27 cellular contexts compared by ENCODE assay signal in the genomic region with DNA sequence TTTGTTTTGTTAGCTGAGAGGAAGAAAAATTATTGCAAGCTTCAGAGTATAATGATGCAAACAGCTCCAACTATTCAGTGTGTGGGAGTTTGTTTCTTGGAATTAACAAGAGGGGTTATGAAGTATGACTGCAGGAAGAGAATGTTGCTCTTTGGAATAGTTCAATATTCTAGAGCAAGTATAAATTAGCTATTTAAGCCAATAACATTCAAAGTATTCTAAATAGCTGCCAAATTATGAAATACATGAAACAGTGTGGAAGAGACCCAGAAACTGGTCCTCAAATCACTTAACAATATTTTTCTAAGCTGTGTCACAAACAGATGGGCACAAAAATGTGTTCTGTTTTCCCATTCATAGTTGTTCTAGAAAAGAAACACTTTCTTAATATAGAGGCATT. TPM values are rescaled to one million over a fixed set of nuclear protein-coding genes. Genes with fewer than 3 reads are reported as not detected.
A peak's percentile ranks its signal among the peaks of the same experiment; 100 is the strongest.
DNase-seq lines count a peak whose midpoint lies in the region; ATAC-seq, FAIRE-seq and TF ChIP-seq lines count a peak whose summit lies in the region.
"Had no signal": no experiment of that assay in that cellular context is flagged by ENCODE, and none has a peak within 500 bp of the region (broad histone marks: within the 10 kb centered on the region; RNA-seq: fewer than 3 reads in every experiment).

No MANE protein-coding gene starts in this region.

- H3K4me3 ChIP-seq in heart left ventricle (no peak overlapping the region), pancreas (no peak overlapping the region)
- H3K4me3 ChIP-seq: A549, BLaER1, GM12878, GM23338, SJSA1 had no signal

- H3K4me1 Mint-ChIP-seq in nephron = peaks cover 25% of the 10 kb centered on the region
- H3K4me1 Mint-ChIP-seq in activated T-cell treated with anti-CD3 and anti-CD28 coated beads, Interleukin-2, amount 50 U/mL, for 72 hours (ENCODE audit: low read depth) = no peaks in the 10 kb centered on the region
- H3K4me1 Mint-ChIP-seq: GM23338 had no signal

- ATAC-seq in heart left ventricle (peak; percentile 36 to 75 (median 68)), GM21619 (IDR thresholded peaks at IDR 0.05; ENCODE audit: unreplicated experiment) (no peak), HG03354 (IDR thresholded peaks at IDR 0.05; ENCODE audit: poor library complexity, severe bottlenecking, unreplicated experiment) (no peak), pancreas (no peak)
- ATAC-seq in activated T-cell treated with anti-CD3 and anti-CD28 coated beads, Interleukin-2, amount 50 U/mL, for 72 hours (replicated peaks in 1 of 2) = no peak
- ATAC-seq: A549, GM12878, GM23338, Panc1 had no signal

- peak; percentile 17 for DNase-seq in Ammon's horn (ENCODE audit: low spot score)
- DNase-seq in OCI-M1 (lab: John Stamatoyannopoulos, UW) = peak; percentile 22
- DNase-seq in heart left ventricle = no peak
- DNase-seq in activated T-cell treated with anti-CD3 and anti-CD28 coated beads, Interleukin-2, amount 50 U/mL, for 72 hours = no peak
- no peak for DNase-seq in pancreas
- DNase-seq: CD4-positive, alpha-beta T cell; COR-L47; DMS79; HCEC 1CT; IMR-90; NCI-H1092 treated with DMSO at 0.1 percent for 48 hours; NCI-H1436 treated with DMSO at 0.1 percent for 48 hours; NCI-H2029 treated with DMSO at 0.1 percent for 48 hours; NCI-H226; NCI-H510A treated with DMSO at 0.1 percent for 48 hours; NCI-H748 treated with DMSO at 0.1 percent for 48 hours; NK-92 treated with Interleukin-12 subunit alpha and Interleukin-12 subunit beta, amount 100 ng/mL, for 24 hours had no signal

- no peak for TF ChIP-seq CTCF in heart left ventricle (IDR thresholded peaks at IDR 0.05)
- TF ChIP-seq CTCF in nephron (IDR thresholded peaks at IDR 0.05; ENCODE audit: unreplicated experiment in 3 of 3) = no peak
- TF ChIP-seq CTCF in pancreas (IDR thresholded peaks at IDR 0.05) = no peak

- no peak for TF ChIP-seq POLR2A in heart left ventricle (IDR thresholded peaks at IDR 0.05)

- H3K36me3 Mint-ChIP-seq in nephron (ENCODE audit: low read depth) = no peaks in the 10 kb centered on the region
- H3K36me3 Mint-ChIP-seq in activated T-cell treated with anti-CD3 and anti-CD28 coated beads, Interleukin-2, amount 50 U/mL, for 72 hours (ENCODE audit: insufficient read depth in 2 of 2) = no peaks in the 10 kb centered on the region

- peaks cover 0 to 6% (median 0%) of the 10 kb centered on the region in 12 donors for H3K4me1 ChIP-seq in heart left ventricle
- no peaks in the 10 kb centered on the region for H3K4me1 ChIP-seq in pancreas
- H3K4me1 ChIP-seq: A549, BLaER1, SJSA1 had no signal

- peak overlapping the region in 4 of 12 donors; percentile 36 to 59 (median 46) for H3K27ac ChIP-seq in heart left ventricle
- no peak overlapping the region for H3K27ac ChIP-seq in pancreas
- H3K27ac ChIP-seq: A549, BLaER1, KMS-11, SJSA1 had no signal

- H3K27ac Mint-ChIP-seq in nephron = peak overlapping the region; percentile 44 to 73 (median 65)
- no peak overlapping the region for H3K27ac Mint-ChIP-seq in activated T-cell treated with anti-CD3 and anti-CD28 coated beads, Interleukin-2, amount 50 U/mL, for 72 hours
- H3K27ac Mint-ChIP-seq: CD4-positive, alpha-beta T cell; GM23338 had no signal

- H3K4me3 Mint-ChIP-seq in nephron = no peak overlapping the region
- H3K4me3 Mint-ChIP-seq in activated T-cell treated with anti-CD3 and anti-CD28 coated beads, Interleukin-2, amount 50 U/mL, for 72 hours = no peak overlapping the region
- H3K4me3 Mint-ChIP-seq: CD4-positive, alpha-beta T cell; GM23338 had no signal

- H3K36me3 ChIP-seq in heart left ventricle = no peaks in the 10 kb centered on the region
- no peaks in the 10 kb centered on the region for H3K36me3 ChIP-seq in pancreas
- H3K36me3 ChIP-seq: BLaER1, SJSA1 had no signal

- H3K9me3 Mint-ChIP-seq in nephron = peaks cover 10% of the 10 kb centered on the region
- peaks cover 2 to 3% of the 10 kb centered on the region in 2 donors for H3K9me3 Mint-ChIP-seq in activated T-cell treated with anti-CD3 and anti-CD28 coated beads, Interleukin-2, amount 50 U/mL, for 72 hours

- H3K27me3 ChIP-seq in heart left ventricle (no peaks in the 10 kb centered on the region), pancreas (no peaks in the 10 kb centered on the region)
- H3K27me3 ChIP-seq: BLaER1, SJSA1 had no signal

- peaks cover 0 to 12% (median 0%) of the 10 kb centered on the region in 12 donors for H3K9me3 ChIP-seq in heart left ventricle
- no peaks in the 10 kb centered on the region for H3K9me3 ChIP-seq in pancreas
- H3K9me3 ChIP-seq: A549, BLaER1, SJSA1 had no signal

- no peak for FAIRE-seq in pancreas (lab: Jason Lieb, UNC)
- FAIRE-seq: A549, GM12878 had no signal

- no peaks in the 10 kb centered on the region for H3K27me3 Mint-ChIP-seq in nephron (ENCODE audit: low read depth)
- peaks cover 20% of the 10 kb centered on the region for H3K27me3 Mint-ChIP-seq in activated T-cell treated with anti-CD3 and anti-CD28 coated beads, Interleukin-2, amount 50 U/mL, for 72 hours (ENCODE audit: low read depth)
- H3K27me3 Mint-ChIP-seq: CD4-positive, alpha-beta T cell had no signal

- intact Hi-C loops in heart left ventricle (cut with DNase I) = no loop called here
- intact Hi-C loops in pancreas (cut with DNase I) = no loop called here

RNA-seq across cellular contexts. Expression of a gene that starts 48.9 kb away (rescaled TPM):
- total RNA-seq in heart left ventricle (not detected), pancreas (not detected)
- polyA plus RNA-seq in heart left ventricle (not detected), pancreas (not detected)
- total RNA-seq in activated T-cell treated with anti-CD3 and anti-CD28 coated beads, Interleukin-2, amount 50 U/mL, for 72 hours = not detected
- total RNA-seq: CD4-positive, alpha-beta T cell; GM12878; IMR-90; SJSA1 had no signal
- polyA plus RNA-seq: A549, GM12878, IMR-90 had no signal

Comparison
In these comparisons a context has a peak if more than half of its experiments do, and no peak if none do; other contexts are left out.
1. DNase-seq: peak in Ammon's horn (single experiment) and OCI-M1 (single experiment); none in heart left ventricle (0 of 5), activated T-cell treated with anti-CD3 and anti-CD28 coated beads, Interleukin-2, amount 50 U/mL, for 72 hours (0 of 2) and pancreas (0 of 6).
2. ATAC-seq: peak in heart left ventricle (4 of 4); none in activated T-cell treated with anti-CD3 and anti-CD28 coated beads, Interleukin-2, amount 50 U/mL, for 72 hours (0 of 2), GM21619 (single experiment), HG03354 (single experiment) and pancreas (0 of 4).